9 cellular contexts compared by ENCODE assay signal in genomic region chr11:102780491-102780918, GRCh38. TPM values are rescaled to one million over a fixed set of nuclear protein-coding genes. Genes with fewer than 3 reads are reported as not detected.
DNase-seq lines count a peak whose midpoint lies in the region; ATAC-seq and TF ChIP-seq lines count a peak whose summit lies in the region.
"Had no signal": no experiment of that assay in that cellular context is flagged by ENCODE, and none has a peak within 500 bp of the region (broad histone marks: within the 10 kb centered on the region; RNA-seq: fewer than 3 reads in every experiment).

Gene MMP10 (minus strand): TSS chr11:102780628. CDS start chr11:102780591, 37 bp downstream.

- no peak within 1 kb of the TSS for H3K4me3 ChIP-seq in GM12875 (ENCODE audit: low read depth, low read length)
- H3K4me3 ChIP-seq: lung had no signal

- intact Hi-C loops in Right ventricle myocardium inferior (cut with DNase I): no loop called here

- POLR2A ChIA-PET in naive thymus-derived CD8-positive, alpha-beta T cell (lab: Charles Lee): no interaction called here

- DNase-seq in NCI-H2081 treated with DMSO at 0.1 percent for 48 hours (lab: John Stamatoyannopoulos, UW) (peak; percentile 74), dermis microvascular lymphatic vessel endothelial cell (ENCODE audit: low read depth in 2 of 2) (peak; percentile 26 to 92), pons (ENCODE audit: low spot score) (peak; percentile 9), NCI-H146 treated with DMSO at 0.1 percent for 48 hours (lab: John Stamatoyannopoulos, UW; ENCODE audit: unreplicated experiment) (no peak), immature natural killer cell (no peak), Right ventricle myocardium inferior (ENCODE audit: missing footprints) (no peak)
- DNase-seq in naive thymus-derived CD8-positive, alpha-beta T cell: no peak

- peak; percentile 25; the same call in 1 of the 2 replicates for TF ChIP-seq CTCF in GM12875 (IDR thresholded peaks at IDR 0.05; ENCODE audit: borderline replicate concordance, insufficient read depth, low read depth, low read length)

- no peaks in the 10 kb centered on the region for H3K36me3 Mint-ChIP-seq in immature natural killer cell
- H3K36me3 Mint-ChIP-seq in naive thymus-derived CD8-positive, alpha-beta T cell: no peaks in the 10 kb centered on the region

- H3K4me1 Mint-ChIP-seq in immature natural killer cell: no peaks in the 10 kb centered on the region
- H3K4me1 Mint-ChIP-seq in naive thymus-derived CD8-positive, alpha-beta T cell: no peaks in the 10 kb centered on the region

- no peaks in the 10 kb centered on the region for H3K9me3 Mint-ChIP-seq in immature natural killer cell
- H3K9me3 Mint-ChIP-seq in naive thymus-derived CD8-positive, alpha-beta T cell: peaks cover 0 to 3% (median 0%) of the 10 kb centered on the region in 9 donors

- no peak within 1 kb of the TSS for H3K4me3 Mint-ChIP-seq in immature natural killer cell
- H3K4me3 Mint-ChIP-seq in naive thymus-derived CD8-positive, alpha-beta T cell: no peak within 1 kb of the TSS

- no peak for ATAC-seq in naive thymus-derived CD8-positive, alpha-beta T cell
- no peak for ATAC-seq in Right ventricle myocardium inferior

- H3K27ac Mint-ChIP-seq in immature natural killer cell: no peak within 1 kb of the TSS
- no peak within 1 kb of the TSS for H3K27ac Mint-ChIP-seq in naive thymus-derived CD8-positive, alpha-beta T cell

- H3K27me3 Mint-ChIP-seq in immature natural killer cell (ENCODE audit: low read depth in 3 of 3): peaks cover 0 to 3% (median 0%) of the 10 kb centered on the region in 3 donors
- peaks cover 2 to 12% (median 7%) of the 10 kb centered on the region in 5 donors for H3K27me3 Mint-ChIP-seq in naive thymus-derived CD8-positive, alpha-beta T cell

RNA-seq across cellular contexts. Expression of gene MMP10, which starts in this region (rescaled TPM):
- total RNA-seq in dermis microvascular lymphatic vessel endothelial cell (3.5 and 10.1 TPM in 2 replicates), Right ventricle myocardium inferior (not detected)
- polyA plus RNA-seq in immature natural killer cell: not detected
- not detected for total RNA-seq in naive thymus-derived CD8-positive, alpha-beta T cell
- not detected for polyA plus RNA-seq in naive thymus-derived CD8-positive, alpha-beta T cell

Comparison
In these comparisons a context has a peak if more than half of its experiments do, and no peak if none do; other contexts are left out.
1. DNase-seq: peak in NCI-H2081 treated with DMSO at 0.1 percent for 48 hours (single experiment), dermis microvascular lymphatic vessel endothelial cell (2 of 2) and pons (single experiment); none in NCI-H146 treated with DMSO at 0.1 percent for 48 hours (single experiment), immature natural killer cell (0 of 3), naive thymus-derived CD8-positive, alpha-beta T cell (0 of 10) and Right ventricle myocardium inferior (single experiment).